Comparison of ENCODE assay signal across 12 cellular contexts in the genomic region with DNA sequence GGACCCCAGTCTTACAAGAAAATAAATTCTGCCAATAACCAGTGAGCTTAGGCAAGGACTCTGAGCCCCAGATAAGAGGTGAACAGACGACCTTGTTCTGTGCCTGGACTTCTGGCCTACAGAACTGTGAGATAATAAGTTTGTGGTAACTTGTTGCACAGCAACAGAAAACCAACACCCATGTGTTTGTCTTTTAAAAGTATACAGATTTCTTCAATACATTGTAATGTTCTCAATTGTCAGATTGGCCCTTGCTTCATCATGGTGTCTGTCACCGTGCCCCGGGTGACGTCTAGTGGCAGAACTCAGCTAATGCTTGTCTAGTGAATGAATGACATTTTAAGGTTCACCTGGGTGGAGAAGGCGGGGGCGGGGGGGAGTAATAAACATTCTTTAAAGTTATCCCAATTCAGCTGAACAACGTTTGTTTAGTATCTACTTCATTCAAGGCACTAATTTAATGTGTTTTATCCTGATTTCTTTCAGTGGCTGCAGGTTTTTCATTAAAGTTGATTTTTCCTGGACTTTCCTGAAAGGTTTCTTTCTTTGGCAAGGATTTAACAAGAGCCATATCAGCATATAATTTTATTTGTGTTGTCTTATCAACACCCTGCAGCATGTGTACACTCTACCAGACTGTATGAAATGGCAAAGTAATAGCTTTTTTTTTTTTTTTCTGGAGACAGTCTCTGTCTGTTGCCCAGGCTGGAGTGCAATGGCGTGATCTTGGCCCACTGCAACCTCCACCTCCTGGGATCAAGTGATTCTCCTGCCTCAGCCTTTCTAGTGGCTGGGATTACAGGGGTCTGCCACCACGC.
DNase-seq lines count a peak whose midpoint lies in the region; ATAC-seq and TF ChIP-seq lines count a peak whose summit lies in the region.
"Had no signal": no experiment of that assay in that cellular context is flagged by ENCODE, and none has a peak within 500 bp of the region (broad histone marks: within the 10 kb centered on the region; RNA-seq: fewer than 3 reads in every experiment).

No MANE protein-coding gene starts in this region.

- no peak overlapping the region for H3K4me3 ChIP-seq in suprapubic skin
- H3K4me3 ChIP-seq: ovary had no signal

- DNase-seq in H9 (peak; percentile 17), MV-4-11 (lab: John Stamatoyannopoulos, UW) (peak; percentile 42), left kidney (ENCODE audit: low read depth, low spot score) (peak; percentile 24), NCI-H1105 treated with DMSO at 0.1 percent for 48 hours (lab: John Stamatoyannopoulos, UW) (no peak), suprapubic skin (ENCODE audit: low spot score in 2 of 2) (no peak)
- peak; percentile 55 for DNase-seq in activated CD8-positive, alpha-beta T cell treated with anti-CD3 and anti-CD28 coated beads, Interleukin-2, amount 10 ng/mL, durations not matched to agents 7 days and 5 days
- DNase-seq: activated CD8-positive, alpha-beta memory T cell treated with anti-CD3 and anti-CD28 coated beads, Interleukin-2, amount 10 ng/mL, durations not matched to agents 7 days and 5 days; ovary; SHP77 had no signal

- H3K4ac ChIP-seq in H9 (ENCODE audit: low read depth, low read length) = no peak overlapping the region

- H3K9me3 ChIP-seq in H9 (ENCODE audit: control insufficient read depth, low read depth, low read length) (no peaks in the 10 kb centered on the region), suprapubic skin (no peaks in the 10 kb centered on the region)
- H3K9me3 ChIP-seq: ovary had no signal

- H3K4me1 ChIP-seq in H9 (ENCODE audit: insufficient read depth, low read length) = no peaks in the 10 kb centered on the region; the same call in 1 of the 2 replicates
- H3K4me1 ChIP-seq in suprapubic skin = peaks cover 48% of the 10 kb centered on the region

- TF ChIP-seq EP300 in suprapubic skin (IDR thresholded peaks at IDR 0.05) = no peak

- H2BK20ac ChIP-seq in H9 (ENCODE audit: low read depth, low read length, poor library complexity, severe bottlenecking) = no peak overlapping the region

- no peaks in the 10 kb centered on the region for H3K79me1 ChIP-seq in H9 (ENCODE audit: insufficient read depth, low read depth, low read length, poor library complexity, severe bottlenecking)

- no peak overlapping the region for H3K23ac ChIP-seq in H9 (ENCODE audit: insufficient read length, low read depth, low read length)

- TF ChIP-seq POLR2A in suprapubic skin (IDR thresholded peaks at IDR 0.05) = no peak

- no peak overlapping the region for H3K4me2 ChIP-seq in H9 (ENCODE audit: insufficient read depth, insufficient read length, low read length)
- H3K4me2 ChIP-seq: KMS-11 had no signal

- ATAC-seq in activated CD8-positive, alpha-beta T cell treated with anti-CD3 and anti-CD28 coated beads, Interleukin-2, amount 10 ng/mL, durations not matched to agents 7 days and 5 days = peak; percentile 57
- ATAC-seq in GM21529 (IDR thresholded peaks at IDR 0.05; ENCODE audit: unreplicated experiment) = no peak
- ATAC-seq: activated CD8-positive, alpha-beta memory T cell treated with anti-CD3 and anti-CD28 coated beads, Interleukin-2, amount 10 ng/mL, durations not matched to agents 7 days and 5 days had no signal

- H2AFZ ChIP-seq in H9 (ENCODE audit: low read length) = no peak overlapping the region

- H4K20me1 ChIP-seq in H9 (ENCODE audit: control insufficient read depth, insufficient read depth, insufficient read length) = no peaks in the 10 kb centered on the region

- H2AK5ac ChIP-seq in H9 (ENCODE audit: insufficient read length, low read length) = no peak overlapping the region

- H3K79me2 ChIP-seq in H9 (ENCODE audit: insufficient read depth, low read length) = no peaks in the 10 kb centered on the region

- no peak overlapping the region for H3K18ac ChIP-seq in H9 (ENCODE audit: insufficient read length, low read depth, low read length)

- POLR2A ChIA-PET in activated CD8-positive, alpha-beta T cell treated with anti-CD3 and anti-CD28 coated beads, Interleukin-2, amount 10 ng/mL, durations not matched to agents 7 days and 5 days (lab: Charles Lee) = no interaction called here

- H4K5ac ChIP-seq in H9 (ENCODE audit: insufficient read length, low read depth, low read length) = no peak overlapping the region

- peaks cover 16 to 20% of the 10 kb centered on the region in 2 experiments for H3K4me1 Mint-ChIP-seq in H9
- H3K4me1 Mint-ChIP-seq in activated CD8-positive, alpha-beta T cell treated with anti-CD3 and anti-CD28 coated beads, Interleukin-2, amount 10 ng/mL, durations not matched to agents 7 days and 5 days (ENCODE audit: low read depth) = peaks cover 44% of the 10 kb centered on the region

- H3K27me3 Mint-ChIP-seq in H9 (ENCODE audit: low read depth) = peaks cover 8% of the 10 kb centered on the region
- peaks cover 12% of the 10 kb centered on the region for H3K27me3 Mint-ChIP-seq in activated CD8-positive, alpha-beta T cell treated with anti-CD3 and anti-CD28 coated beads, Interleukin-2, amount 10 ng/mL, durations not matched to agents 7 days and 5 days (ENCODE audit: low read depth)

- no peak overlapping the region for H2BK5ac ChIP-seq in H9 (ENCODE audit: insufficient read length, low read length)

- H3K36me3 ChIP-seq in suprapubic skin = no peaks in the 10 kb centered on the region
- H3K36me3 ChIP-seq: ovary had no signal

- TF ChIP-seq CTCF in H9 (conservative IDR thresholded peaks at IDR 0.05) (no peak), suprapubic skin (IDR thresholded peaks at IDR 0.05) (peak in 1 of 2 donors; percentile 29)

- H3K14ac ChIP-seq in H9 (ENCODE audit: insufficient read depth, low read length) = no peak overlapping the region

- H4K8ac ChIP-seq in H9 (replicated peaks; ENCODE audit: insufficient read length, low read depth, low read length) = no peak overlapping the region

- no peak overlapping the region for H3T11ph ChIP-seq in H9 (ENCODE audit: low read length)

- CTCF ChIA-PET in activated CD8-positive, alpha-beta T cell treated with anti-CD3 and anti-CD28 coated beads, Interleukin-2, amount 10 ng/mL, durations not matched to agents 7 days and 5 days (lab: Charles Lee) = interaction anchor here (2.9 kb wide), 1 partner anchor 236 kb away, joined by 8 read pairs; no protein-coding TSS in a partner anchor

- no peak overlapping the region for H2BK15ac ChIP-seq in H9 (ENCODE audit: low read depth, low read length)

- no peaks in the 10 kb centered on the region for H3K9me3 Mint-ChIP-seq in H9
- H3K9me3 Mint-ChIP-seq in activated CD8-positive, alpha-beta T cell treated with anti-CD3 and anti-CD28 coated beads, Interleukin-2, amount 10 ng/mL, durations not matched to agents 7 days and 5 days (ENCODE audit: insufficient read depth) = no peaks in the 10 kb centered on the region
- H3K9me3 Mint-ChIP-seq: dendritic cell treated with granulocyte-macrophage colony-stimulating factor and Interleukin-4, amounts not matched to agents 40 ng/mL and 50 ng/mL, for 4 days had no signal

- H2BK12ac ChIP-seq in H9 (ENCODE audit: insufficient read length, low read depth, low read length) = no peak overlapping the region

- H3K4me3 Mint-ChIP-seq in H9 = no peak overlapping the region
- H3K4me3 Mint-ChIP-seq in activated CD8-positive, alpha-beta T cell treated with anti-CD3 and anti-CD28 coated beads, Interleukin-2, amount 10 ng/mL, durations not matched to agents 7 days and 5 days = no peak overlapping the region
- H3K4me3 Mint-ChIP-seq: activated CD8-positive, alpha-beta memory T cell treated with anti-CD3 and anti-CD28 coated beads, Interleukin-2, amount 10 ng/mL, durations not matched to agents 7 days and 5 days; dendritic cell treated with granulocyte-macrophage colony-stimulating factor and Interleukin-4, amounts not matched to agents 40 ng/mL and 50 ng/mL, for 4 days had no signal

- H2BK120ac ChIP-seq in H9 (ENCODE audit: low read depth, low read length, poor library complexity, severe bottlenecking) = no peak overlapping the region

- H3K56ac ChIP-seq in H9 (ENCODE audit: insufficient read length, low read depth, low read length) = no peak overlapping the region

- no peaks in the 10 kb centered on the region for H3K36me3 Mint-ChIP-seq in H9 (ENCODE audit: insufficient read depth in 1 of 3, low read depth in 3 of 3)
- peaks cover 4% of the 10 kb centered on the region for H3K36me3 Mint-ChIP-seq in activated CD8-positive, alpha-beta T cell treated with anti-CD3 and anti-CD28 coated beads, Interleukin-2, amount 10 ng/mL, durations not matched to agents 7 days and 5 days (ENCODE audit: low read depth)
- H3K36me3 Mint-ChIP-seq: activated CD8-positive, alpha-beta memory T cell treated with anti-CD3 and anti-CD28 coated beads, Interleukin-2, amount 10 ng/mL, durations not matched to agents 7 days and 5 days had no signal

- WGBS in H9 (ENCODE audit: extremely low coverage, insufficient read length, low lambda C conversion rate) = no CpG with 5 or more reads among the region's 9 CpGs
- 62% methylated on average over 9 of the region's 9 CpGs for WGBS in suprapubic skin

- H3K27me3 ChIP-seq in H9 (ENCODE audit: insufficient read depth, low read length) = no peaks in the 10 kb centered on the region
- H3K27me3 ChIP-seq in suprapubic skin = no peaks in the 10 kb centered on the region
- H3K27me3 ChIP-seq: ovary had no signal

- H4K91ac ChIP-seq in H9 (ENCODE audit: insufficient read length, low read depth, low read length) = no peak overlapping the region

- H3K27ac ChIP-seq in H9 (ENCODE audit: insufficient read length, low read depth, low read length) = no peak overlapping the region
- no peak overlapping the region for H3K27ac ChIP-seq in suprapubic skin
- H3K27ac ChIP-seq: KMS-11, ovary had no signal

- no peak overlapping the region for H3K9ac ChIP-seq in H9 (ENCODE audit: extremely low read depth, insufficient read length, low read length)
- H3K9ac ChIP-seq: KMS-11 had no signal

- no peaks in the 10 kb centered on the region for H3K23me2 ChIP-seq in H9 (ENCODE audit: insufficient read length, low read depth, low read length, poor library complexity, severe bottlenecking)

- H3K27ac Mint-ChIP-seq in H9 = no peak overlapping the region
- no peak overlapping the region for H3K27ac Mint-ChIP-seq in activated CD8-positive, alpha-beta T cell treated with anti-CD3 and anti-CD28 coated beads, Interleukin-2, amount 10 ng/mL, durations not matched to agents 7 days and 5 days
- H3K27ac Mint-ChIP-seq: activated CD8-positive, alpha-beta memory T cell treated with anti-CD3 and anti-CD28 coated beads, Interleukin-2, amount 10 ng/mL, durations not matched to agents 7 days and 5 days; dendritic cell treated with granulocyte-macrophage colony-stimulating factor and Interleukin-4, amounts not matched to agents 40 ng/mL and 50 ng/mL, for 4 days had no signal

Comparison
In these comparisons a context has a peak if more than half of its experiments do, and no peak if none do; other contexts are left out.
1. DNase-seq: peak in H9 (single experiment), MV-4-11 (single experiment), activated CD8-positive, alpha-beta T cell treated with anti-CD3 and anti-CD28 coated beads, Interleukin-2, amount 10 ng/mL, durations not matched to agents 7 days and 5 days (single experiment) and left kidney (single experiment); none in NCI-H1105 treated with DMSO at 0.1 percent for 48 hours (single experiment) and suprapubic skin (0 of 2).